1 cellular context compared by ENCODE assay signal in the genomic region with DNA sequence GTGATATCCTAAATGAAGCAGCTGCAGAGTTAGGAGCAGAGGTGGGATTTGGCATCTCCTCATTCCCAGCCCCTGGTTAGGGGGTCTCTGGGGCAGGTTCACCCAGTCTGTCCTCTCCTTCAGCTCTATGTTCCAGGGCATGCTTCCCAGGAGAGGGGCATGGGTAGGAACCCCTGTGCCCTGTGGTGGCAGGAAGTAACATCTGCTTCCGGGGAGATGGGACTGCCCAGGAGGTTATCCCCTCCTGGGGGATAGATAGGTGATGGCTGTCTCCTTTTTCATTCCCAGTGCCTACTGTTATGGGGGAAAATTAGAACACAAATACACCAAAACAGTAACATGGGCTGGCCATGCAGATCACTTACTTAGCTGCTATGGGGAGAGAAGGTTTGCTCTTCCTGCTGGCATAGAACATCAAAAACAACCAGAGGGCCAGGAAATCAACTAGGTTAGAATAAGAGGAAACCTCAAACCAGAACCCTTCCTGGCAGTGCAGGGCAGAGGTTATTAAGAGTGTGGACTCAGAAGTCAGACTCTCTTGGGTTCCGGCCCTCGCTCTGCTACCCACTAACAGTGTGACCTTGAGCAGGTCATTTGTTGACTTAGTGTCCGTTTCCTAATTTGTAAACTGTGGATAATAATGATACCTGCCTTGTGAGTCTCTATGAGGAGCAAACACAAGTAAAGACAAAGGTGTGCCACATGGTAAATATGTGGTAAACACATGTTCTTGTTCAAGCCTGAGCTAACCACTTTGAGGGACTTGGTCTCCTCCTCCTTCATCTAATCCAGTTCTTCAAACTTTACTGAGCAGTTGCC.
TF ChIP-seq lines count a peak whose summit lies in the region.

No MANE protein-coding gene starts in this region.

TF ChIP-seq in HepG2, 621 proteins besides CTCF, POLR2A, EP300 and RAD21 (continued from another document and continues in another):
- TF ChIP-seq, protein P1, sequence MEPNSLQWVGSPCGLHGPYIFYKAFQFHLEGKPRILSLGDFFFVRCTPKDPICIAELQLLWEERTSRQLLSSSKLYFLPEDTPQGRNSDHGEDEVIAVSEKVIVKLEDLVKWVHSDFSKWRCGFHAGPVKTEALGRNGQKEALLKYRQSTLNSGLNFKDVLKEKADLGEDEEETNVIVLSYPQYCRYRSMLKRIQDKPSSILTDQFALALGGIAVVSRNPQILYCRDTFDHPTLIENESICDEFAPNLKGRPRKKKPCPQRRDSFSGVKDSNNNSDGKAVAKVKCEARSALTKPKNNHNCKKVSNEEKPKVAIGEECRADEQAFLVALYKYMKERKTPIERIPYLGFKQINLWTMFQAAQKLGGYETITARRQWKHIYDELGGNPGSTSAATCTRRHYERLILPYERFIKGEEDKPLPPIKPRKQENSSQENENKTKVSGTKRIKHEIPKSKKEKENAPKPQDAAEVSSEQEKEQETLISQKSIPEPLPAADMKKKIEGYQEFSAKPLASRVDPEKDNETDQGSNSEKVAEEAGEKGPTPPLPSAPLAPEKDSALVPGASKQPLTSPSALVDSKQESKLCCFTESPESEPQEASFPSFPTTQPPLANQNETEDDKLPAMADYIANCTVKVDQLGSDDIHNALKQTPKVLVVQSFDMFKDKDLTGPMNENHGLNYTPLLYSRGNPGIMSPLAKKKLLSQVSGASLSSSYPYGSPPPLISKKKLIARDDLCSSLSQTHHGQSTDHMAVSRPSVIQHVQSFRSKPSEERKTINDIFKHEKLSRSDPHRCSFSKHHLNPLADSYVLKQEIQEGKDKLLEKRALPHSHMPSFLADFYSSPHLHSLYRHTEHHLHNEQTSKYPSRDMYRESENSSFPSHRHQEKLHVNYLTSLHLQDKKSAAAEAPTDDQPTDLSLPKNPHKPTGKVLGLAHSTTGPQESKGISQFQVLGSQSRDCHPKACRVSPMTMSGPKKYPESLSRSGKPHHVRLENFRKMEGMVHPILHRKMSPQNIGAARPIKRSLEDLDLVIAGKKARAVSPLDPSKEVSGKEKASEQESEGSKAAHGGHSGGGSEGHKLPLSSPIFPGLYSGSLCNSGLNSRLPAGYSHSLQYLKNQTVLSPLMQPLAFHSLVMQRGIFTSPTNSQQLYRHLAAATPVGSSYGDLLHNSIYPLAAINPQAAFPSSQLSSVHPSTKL (CRISPR knock-in tag; IDR thresholded peaks at IDR 0.05) = peak; percentile 68
- no peak for TF ChIP-seq ZBTB1 (CRISPR knock-in tag; IDR thresholded peaks at IDR 0.05; ENCODE audit: borderline replicate concordance)
- TF ChIP-seq, protein P2, sequence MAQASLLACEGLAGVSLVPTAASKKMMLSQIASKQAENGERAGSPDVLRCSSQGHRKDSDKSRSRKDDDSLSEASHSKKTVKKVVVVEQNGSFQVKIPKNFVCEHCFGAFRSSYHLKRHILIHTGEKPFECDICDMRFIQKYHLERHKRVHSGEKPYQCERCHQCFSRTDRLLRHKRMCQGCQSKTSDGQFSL (CRISPR knock-in tag; IDR thresholded peaks at IDR 0.05) = no peak
- no peak for TF ChIP-seq NFRKB (IDR thresholded peaks at IDR 0.05)
- TF ChIP-seq ZNF20 (CRISPR knock-in tag; IDR thresholded peaks at IDR 0.05) = no peak
- TF ChIP-seq, protein P3, sequence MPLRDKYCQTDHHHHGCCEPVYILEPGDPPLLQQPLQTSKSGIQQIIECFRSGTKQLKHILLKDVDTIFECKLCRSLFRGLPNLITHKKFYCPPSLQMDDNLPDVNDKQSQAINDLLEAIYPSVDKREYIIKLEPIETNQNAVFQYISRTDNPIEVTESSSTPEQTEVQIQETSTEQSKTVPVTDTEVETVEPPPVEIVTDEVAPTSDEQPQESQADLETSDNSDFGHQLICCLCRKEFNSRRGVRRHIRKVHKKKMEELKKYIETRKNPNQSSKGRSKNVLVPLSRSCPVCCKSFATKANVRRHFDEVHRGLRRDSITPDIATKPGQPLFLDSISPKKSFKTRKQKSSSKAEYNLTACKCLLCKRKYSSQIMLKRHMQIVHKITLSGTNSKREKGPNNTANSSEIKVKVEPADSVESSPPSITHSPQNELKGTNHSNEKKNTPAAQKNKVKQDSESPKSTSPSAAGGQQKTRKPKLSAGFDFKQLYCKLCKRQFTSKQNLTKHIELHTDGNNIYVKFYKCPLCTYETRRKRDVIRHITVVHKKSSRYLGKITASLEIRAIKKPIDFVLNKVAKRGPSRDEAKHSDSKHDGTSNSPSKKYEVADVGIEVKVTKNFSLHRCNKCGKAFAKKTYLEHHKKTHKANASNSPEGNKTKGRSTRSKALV (CRISPR knock-in tag; IDR thresholded peaks at IDR 0.05) = no peak
- TF ChIP-seq, protein P4, sequence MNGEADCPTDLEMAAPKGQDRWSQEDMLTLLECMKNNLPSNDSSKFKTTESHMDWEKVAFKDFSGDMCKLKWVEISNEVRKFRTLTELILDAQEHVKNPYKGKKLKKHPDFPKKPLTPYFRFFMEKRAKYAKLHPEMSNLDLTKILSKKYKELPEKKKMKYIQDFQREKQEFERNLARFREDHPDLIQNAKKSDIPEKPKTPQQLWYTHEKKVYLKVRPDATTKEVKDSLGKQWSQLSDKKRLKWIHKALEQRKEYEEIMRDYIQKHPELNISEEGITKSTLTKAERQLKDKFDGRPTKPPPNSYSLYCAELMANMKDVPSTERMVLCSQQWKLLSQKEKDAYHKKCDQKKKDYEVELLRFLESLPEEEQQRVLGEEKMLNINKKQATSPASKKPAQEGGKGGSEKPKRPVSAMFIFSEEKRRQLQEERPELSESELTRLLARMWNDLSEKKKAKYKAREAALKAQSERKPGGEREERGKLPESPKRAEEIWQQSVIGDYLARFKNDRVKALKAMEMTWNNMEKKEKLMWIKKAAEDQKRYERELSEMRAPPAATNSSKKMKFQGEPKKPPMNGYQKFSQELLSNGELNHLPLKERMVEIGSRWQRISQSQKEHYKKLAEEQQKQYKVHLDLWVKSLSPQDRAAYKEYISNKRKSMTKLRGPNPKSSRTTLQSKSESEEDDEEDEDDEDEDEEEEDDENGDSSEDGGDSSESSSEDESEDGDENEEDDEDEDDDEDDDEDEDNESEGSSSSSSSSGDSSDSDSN (CRISPR knock-in tag; IDR thresholded peaks at IDR 0.05) = no peak
- no peak for TF ChIP-seq ASH2L (IDR thresholded peaks at IDR 0.05; ENCODE audit: insufficient read length, low read depth, low read length)
- TF ChIP-seq ZKSCAN5 (CRISPR knock-in tag; IDR thresholded peaks at IDR 0.05) = no peak
- TF ChIP-seq ZBTB42 (CRISPR knock-in tag; IDR thresholded peaks at IDR 0.05) = no peak
- no peak for TF ChIP-seq ZNF256 (CRISPR knock-in tag; conservative IDR thresholded peaks at IDR 0.05)
- TF ChIP-seq HMG20A (CRISPR knock-in tag; IDR thresholded peaks at IDR 0.05; ENCODE audit: borderline replicate concordance) = peak; percentile 33; the same call in 1 of the 2 replicates
- TF ChIP-seq, protein P5, sequence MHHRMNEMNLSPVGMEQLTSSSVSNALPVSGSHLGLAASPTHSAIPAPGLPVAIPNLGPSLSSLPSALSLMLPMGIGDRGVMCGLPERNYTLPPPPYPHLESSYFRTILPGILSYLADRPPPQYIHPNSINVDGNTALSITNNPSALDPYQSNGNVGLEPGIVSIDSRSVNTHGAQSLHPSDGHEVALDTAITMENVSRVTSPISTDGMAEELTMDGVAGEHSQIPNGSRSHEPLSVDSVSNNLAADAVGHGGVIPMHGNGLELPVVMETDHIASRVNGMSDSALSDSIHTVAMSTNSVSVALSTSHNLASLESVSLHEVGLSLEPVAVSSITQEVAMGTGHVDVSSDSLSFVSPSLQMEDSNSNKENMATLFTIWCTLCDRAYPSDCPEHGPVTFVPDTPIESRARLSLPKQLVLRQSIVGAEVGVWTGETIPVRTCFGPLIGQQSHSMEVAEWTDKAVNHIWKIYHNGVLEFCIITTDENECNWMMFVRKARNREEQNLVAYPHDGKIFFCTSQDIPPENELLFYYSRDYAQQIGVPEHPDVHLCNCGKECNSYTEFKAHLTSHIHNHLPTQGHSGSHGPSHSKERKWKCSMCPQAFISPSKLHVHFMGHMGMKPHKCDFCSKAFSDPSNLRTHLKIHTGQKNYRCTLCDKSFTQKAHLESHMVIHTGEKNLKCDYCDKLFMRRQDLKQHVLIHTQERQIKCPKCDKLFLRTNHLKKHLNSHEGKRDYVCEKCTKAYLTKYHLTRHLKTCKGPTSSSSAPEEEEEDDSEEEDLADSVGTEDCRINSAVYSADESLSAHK (CRISPR knock-in tag; IDR thresholded peaks at IDR 0.05; ENCODE audit: borderline replicate concordance) = no peak
- peak; percentile 37; the same call in 1 of the 2 replicates for TF ChIP-seq SALL1 (CRISPR knock-in tag; IDR thresholded peaks at IDR 0.05)
- no peak for TF ChIP-seq GATAD1 (CRISPR knock-in tag; IDR thresholded peaks at IDR 0.05)
- TF ChIP-seq ZNF615 (CRISPR knock-in tag; IDR thresholded peaks at IDR 0.05; ENCODE audit: borderline replicate concordance) = no peak
- TF ChIP-seq ZNF451 (CRISPR knock-in tag; IDR thresholded peaks at IDR 0.05) = no peak
- TF ChIP-seq GATAD2A (CRISPR knock-in tag; IDR thresholded peaks at IDR 0.05) = peak; percentile 56
- no peak for TF ChIP-seq ZSCAN25 (CRISPR knock-in tag; IDR thresholded peaks at IDR 0.05)
- TF ChIP-seq, protein P6, sequence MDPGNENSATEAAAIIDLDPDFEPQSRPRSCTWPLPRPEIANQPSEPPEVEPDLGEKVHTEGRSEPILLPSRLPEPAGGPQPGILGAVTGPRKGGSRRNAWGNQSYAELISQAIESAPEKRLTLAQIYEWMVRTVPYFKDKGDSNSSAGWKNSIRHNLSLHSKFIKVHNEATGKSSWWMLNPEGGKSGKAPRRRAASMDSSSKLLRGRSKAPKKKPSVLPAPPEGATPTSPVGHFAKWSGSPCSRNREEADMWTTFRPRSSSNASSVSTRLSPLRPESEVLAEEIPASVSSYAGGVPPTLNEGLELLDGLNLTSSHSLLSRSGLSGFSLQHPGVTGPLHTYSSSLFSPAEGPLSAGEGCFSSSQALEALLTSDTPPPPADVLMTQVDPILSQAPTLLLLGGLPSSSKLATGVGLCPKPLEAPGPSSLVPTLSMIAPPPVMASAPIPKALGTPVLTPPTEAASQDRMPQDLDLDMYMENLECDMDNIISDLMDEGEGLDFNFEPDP (CRISPR knock-in tag; conservative IDR thresholded peaks at IDR 0.05) = no peak
- TF ChIP-seq ZNF264 (CRISPR knock-in tag; IDR thresholded peaks at IDR 0.05) = no peak
- TF ChIP-seq, protein P7, sequence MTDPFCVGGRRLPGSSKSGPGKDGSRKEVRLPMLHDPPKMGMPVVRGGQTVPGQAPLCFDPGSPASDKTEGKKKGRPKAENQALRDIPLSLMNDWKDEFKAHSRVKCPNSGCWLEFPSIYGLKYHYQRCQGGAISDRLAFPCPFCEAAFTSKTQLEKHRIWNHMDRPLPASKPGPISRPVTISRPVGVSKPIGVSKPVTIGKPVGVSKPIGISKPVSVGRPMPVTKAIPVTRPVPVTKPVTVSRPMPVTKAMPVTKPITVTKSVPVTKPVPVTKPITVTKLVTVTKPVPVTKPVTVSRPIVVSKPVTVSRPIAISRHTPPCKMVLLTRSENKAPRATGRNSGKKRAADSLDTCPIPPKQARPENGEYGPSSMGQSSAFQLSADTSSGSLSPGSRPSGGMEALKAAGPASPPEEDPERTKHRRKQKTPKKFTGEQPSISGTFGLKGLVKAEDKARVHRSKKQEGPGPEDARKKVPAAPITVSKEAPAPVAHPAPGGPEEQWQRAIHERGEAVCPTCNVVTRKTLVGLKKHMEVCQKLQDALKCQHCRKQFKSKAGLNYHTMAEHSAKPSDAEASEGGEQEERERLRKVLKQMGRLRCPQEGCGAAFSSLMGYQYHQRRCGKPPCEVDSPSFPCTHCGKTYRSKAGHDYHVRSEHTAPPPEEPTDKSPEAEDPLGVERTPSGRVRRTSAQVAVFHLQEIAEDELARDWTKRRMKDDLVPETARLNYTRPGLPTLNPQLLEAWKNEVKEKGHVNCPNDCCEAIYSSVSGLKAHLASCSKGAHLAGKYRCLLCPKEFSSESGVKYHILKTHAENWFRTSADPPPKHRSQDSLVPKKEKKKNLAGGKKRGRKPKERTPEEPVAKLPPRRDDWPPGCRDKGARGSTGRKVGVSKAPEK (CRISPR knock-in tag; IDR thresholded peaks at IDR 0.05; ENCODE audit: borderline replicate concordance) = no peak
- TF ChIP-seq ELF4 (CRISPR knock-in tag; IDR thresholded peaks at IDR 0.05; ENCODE audit: borderline replicate concordance) = no peak
- TF ChIP-seq SMC3 (IDR thresholded peaks at IDR 0.05; ENCODE audit: low read length) = no peak
- TF ChIP-seq MEF2D (CRISPR knock-in tag; IDR thresholded peaks at IDR 0.05) = no peak
- no peak for TF ChIP-seq ZFP36L2 (CRISPR knock-in tag; IDR thresholded peaks at IDR 0.05)
- no peak for TF ChIP-seq TAF15 (IDR thresholded peaks at IDR 0.05; ENCODE audit: low read depth, low read length, poor library complexity, severe bottlenecking)
- TF ChIP-seq, protein P8, sequence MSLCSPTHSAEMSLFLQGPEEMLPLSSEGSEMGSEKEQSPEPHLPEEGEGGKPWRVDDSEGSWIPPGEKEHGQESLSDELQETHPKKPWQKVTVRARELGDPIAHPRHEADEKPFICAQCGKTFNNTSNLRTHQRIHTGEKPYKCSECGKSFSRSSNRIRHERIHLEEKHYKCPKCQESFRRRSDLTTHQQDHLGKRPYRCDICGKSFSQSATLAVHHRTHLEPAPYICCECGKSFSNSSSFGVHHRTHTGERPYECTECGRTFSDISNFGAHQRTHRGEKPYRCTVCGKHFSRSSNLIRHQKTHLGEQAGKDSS (CRISPR knock-in tag; IDR thresholded peaks at IDR 0.05; ENCODE audit: borderline replicate concordance, low read depth) = no peak
- no peak for TF ChIP-seq ZNF251 (CRISPR knock-in tag; IDR thresholded peaks at IDR 0.05)
- TF ChIP-seq SIX1 (CRISPR knock-in tag; IDR thresholded peaks at IDR 0.05; ENCODE audit: borderline replicate concordance) = no peak
- TF ChIP-seq ATM (IDR thresholded peaks at IDR 0.05; ENCODE audit: borderline replicate concordance) = no peak
- TF ChIP-seq, protein P9, sequence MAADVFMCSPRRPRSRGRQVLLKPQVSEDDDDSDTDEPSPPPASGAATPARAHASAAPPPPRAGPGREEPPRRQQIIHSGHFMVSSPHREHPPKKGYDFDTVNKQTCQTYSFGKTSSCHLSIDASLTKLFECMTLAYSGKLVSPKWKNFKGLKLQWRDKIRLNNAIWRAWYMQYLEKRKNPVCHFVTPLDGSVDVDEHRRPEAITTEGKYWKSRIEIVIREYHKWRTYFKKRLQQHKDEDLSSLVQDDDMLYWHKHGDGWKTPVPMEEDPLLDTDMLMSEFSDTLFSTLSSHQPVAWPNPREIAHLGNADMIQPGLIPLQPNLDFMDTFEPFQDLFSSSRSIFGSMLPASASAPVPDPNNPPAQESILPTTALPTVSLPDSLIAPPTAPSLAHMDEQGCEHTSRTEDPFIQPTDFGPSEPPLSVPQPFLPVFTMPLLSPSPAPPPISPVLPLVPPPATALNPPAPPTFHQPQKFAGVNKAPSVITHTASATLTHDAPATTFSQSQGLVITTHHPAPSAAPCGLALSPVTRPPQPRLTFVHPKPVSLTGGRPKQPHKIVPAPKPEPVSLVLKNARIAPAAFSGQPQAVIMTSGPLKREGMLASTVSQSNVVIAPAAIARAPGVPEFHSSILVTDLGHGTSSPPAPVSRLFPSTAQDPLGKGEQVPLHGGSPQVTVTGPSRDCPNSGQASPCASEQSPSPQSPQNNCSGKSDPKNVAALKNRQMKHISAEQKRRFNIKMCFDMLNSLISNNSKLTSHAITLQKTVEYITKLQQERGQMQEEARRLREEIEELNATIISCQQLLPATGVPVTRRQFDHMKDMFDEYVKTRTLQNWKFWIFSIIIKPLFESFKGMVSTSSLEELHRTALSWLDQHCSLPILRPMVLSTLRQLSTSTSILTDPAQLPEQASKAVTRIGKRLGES (CRISPR knock-in tag; IDR thresholded peaks at IDR 0.05; ENCODE audit: borderline replicate concordance) = no peak
- TF ChIP-seq ZNF552 (CRISPR knock-in tag; IDR thresholded peaks at IDR 0.05; ENCODE audit: borderline replicate concordance) = no peak
- TF ChIP-seq ZBTB20 (CRISPR knock-in tag; IDR thresholded peaks at IDR 0.05; ENCODE audit: borderline replicate concordance, low read depth) = no peak
- TF ChIP-seq, protein P10, sequence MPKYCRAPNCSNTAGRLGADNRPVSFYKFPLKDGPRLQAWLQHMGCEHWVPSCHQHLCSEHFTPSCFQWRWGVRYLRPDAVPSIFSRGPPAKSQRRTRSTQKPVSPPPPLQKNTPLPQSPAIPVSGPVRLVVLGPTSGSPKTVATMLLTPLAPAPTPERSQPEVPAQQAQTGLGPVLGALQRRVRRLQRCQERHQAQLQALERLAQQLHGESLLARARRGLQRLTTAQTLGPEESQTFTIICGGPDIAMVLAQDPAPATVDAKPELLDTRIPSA (CRISPR knock-in tag; IDR thresholded peaks at IDR 0.05; ENCODE audit: borderline replicate concordance) = no peak
- TF ChIP-seq KDM5A (IDR thresholded peaks at IDR 0.05; ENCODE audit: borderline replicate concordance, low read length) = no peak
